Comparison of ENCODE assay signal across 9 cellular contexts in genomic region chr11:20110908-20111669, GRCh38. TPM values are rescaled to one million over a fixed set of nuclear protein-coding genes. Genes with fewer than 3 reads are reported as not detected.
DNase-seq lines count a peak whose midpoint lies in the region; ATAC-seq, FAIRE-seq and TF ChIP-seq lines count a peak whose summit lies in the region.
"Had no signal": no experiment of that assay in that cellular context is flagged by ENCODE, and none has a peak within 500 bp of the region (broad histone marks: within the 10 kb centered on the region; RNA-seq: fewer than 3 reads in every experiment).

No MANE protein-coding gene starts in this region.

- H2AFZ ChIP-seq in Karpas-422 (ENCODE audit: low read length): no peak overlapping the region

- in situ Hi-C loops in astrocyte of the spinal cord (cut with HindIII; ENCODE audit: low sequenced_read_pairs): no loop called here

- H3K36me3 ChIP-seq in Karpas-422 (ENCODE audit: insufficient read depth, low read length) (no peaks in the 10 kb centered on the region), kidney (ENCODE audit: control insufficient read depth in 1 of 2, insufficient read depth in 2 of 2, low read length in 2 of 2) (peaks cover 6 to 30% of the 10 kb centered on the region in 2 donors)

- peak; percentile 74 for DNase-seq in GM04503 (ENCODE audit: low read depth)
- peak; percentile 89 for DNase-seq in Karpas-422
- DNase-seq in RKO (ENCODE audit: low spot score): peak; percentile 58
- DNase-seq in astrocyte of the spinal cord (ENCODE audit: low read depth, low spot score): peak; percentile 95
- no peak for DNase-seq in kidney
- DNase-seq in stimulated activated CD4-positive, alpha-beta T cell treated with anti-CD3 and anti-CD28 coated beads, Interleukin-4, amount 100 ng/mL, for 1 hour: peak; percentile 11
- DNase-seq in SHP77 treated with DMSO at 0.1 percent for 48 hours (lab: John Stamatoyannopoulos, UW): no peak

- H3K4me1 ChIP-seq in Karpas-422 (ENCODE audit: low read length) (no peaks in the 10 kb centered on the region), kidney (ENCODE audit: control insufficient read depth in 1 of 2, insufficient read depth in 1 of 2, low read depth in 1 of 2, low read length in 2 of 2) (peaks cover 0 to 9% of the 10 kb centered on the region in 2 donors)

- H3K27ac ChIP-seq in Karpas-422 (ENCODE audit: low read length) (no peak overlapping the region), kidney (ENCODE audit: low read depth in 2 of 2, low read length in 2 of 2) (peak overlapping the region in 1 of 2 donors; percentile 4)

- no peak overlapping the region for H3K4me3 ChIP-seq in Karpas-422 (ENCODE audit: low read length)
- no peak overlapping the region for H3K4me3 ChIP-seq in astrocyte of the spinal cord (ENCODE audit: low read depth, low read length)
- H3K4me3 ChIP-seq in kidney (ENCODE audit: low read length in 2 of 2): no peak overlapping the region

- intact Hi-C loops in kidney (cut with DNase I): loop anchor here (10.0 kb wide), 1 partner anchor 156 kb away; no protein-coding TSS in a partner anchor

- no peaks in the 10 kb centered on the region for H3K79me2 ChIP-seq in Karpas-422 (ENCODE audit: low read length)

- no peaks in the 10 kb centered on the region for H3K27me3 ChIP-seq in Karpas-422 (ENCODE audit: low read length)

- H4K20me1 ChIP-seq in Karpas-422 (ENCODE audit: insufficient read depth, low read depth, low read length): no peaks in the 10 kb centered on the region; the same call in 1 of the 2 replicates

- ATAC-seq in GM21619 (IDR thresholded peaks at IDR 0.05; ENCODE audit: unreplicated experiment): peak; percentile 84

- H3K9me2 ChIP-seq in Karpas-422 (replicated peaks; ENCODE audit: insufficient read depth, low read length): no peaks in the 10 kb centered on the region

- TF ChIP-seq CTCF in astrocyte of the spinal cord (IDR thresholded peaks at IDR 0.05; ENCODE audit: low read depth, low read length) (peak; percentile 94), kidney (IDR thresholded peaks at IDR 0.05; ENCODE audit: borderline replicate concordance, extremely low read depth, insufficient read depth) (peak; percentile 72)

- H3K9ac ChIP-seq in Karpas-422 (ENCODE audit: low read length) (no peak overlapping the region), kidney (ENCODE audit: low read length in 2 of 2) (no peak overlapping the region)

- no peak for FAIRE-seq in kidney (lab: Jason Lieb, UNC)
- FAIRE-seq: colon had no signal

- no peaks in the 10 kb centered on the region for H3K9me3 ChIP-seq in Karpas-422 (ENCODE audit: low read length)
- H3K9me3 ChIP-seq in kidney (ENCODE audit: control insufficient read depth in 1 of 2, low read length in 2 of 2): no peaks in the 10 kb centered on the region

- no peak overlapping the region for H3K4me2 ChIP-seq in Karpas-422 (ENCODE audit: low read depth, low read length, poor library complexity, severe bottlenecking)

RNA-seq across cellular contexts. Expression of gene DBX1, which starts 49.2 kb away (rescaled TPM):
- total RNA-seq in Karpas-422 (2014; rRNA removed; shearing (Covaris generic); ENCODE audit: low replicate concordance): not detected in 2 replicates
- total RNA-seq in kidney: not detected
- polyA plus RNA-seq in kidney (ENCODE audit: insufficient read depth, low read depth, low replicate concordance): not detected

Comparison
In these comparisons a context has a peak if more than half of its experiments do, and no peak if none do; other contexts are left out.
1. DNase-seq: peak in GM04503 (single experiment), Karpas-422 (single experiment), RKO (single experiment), astrocyte of the spinal cord (single experiment) and stimulated activated CD4-positive, alpha-beta T cell treated with anti-CD3 and anti-CD28 coated beads, Interleukin-4, amount 100 ng/mL, for 1 hour (single experiment); none in kidney (single experiment) and SHP77 treated with DMSO at 0.1 percent for 48 hours (single experiment).